ENCODE assay signal across 9 cellular contexts in the genomic region with DNA sequence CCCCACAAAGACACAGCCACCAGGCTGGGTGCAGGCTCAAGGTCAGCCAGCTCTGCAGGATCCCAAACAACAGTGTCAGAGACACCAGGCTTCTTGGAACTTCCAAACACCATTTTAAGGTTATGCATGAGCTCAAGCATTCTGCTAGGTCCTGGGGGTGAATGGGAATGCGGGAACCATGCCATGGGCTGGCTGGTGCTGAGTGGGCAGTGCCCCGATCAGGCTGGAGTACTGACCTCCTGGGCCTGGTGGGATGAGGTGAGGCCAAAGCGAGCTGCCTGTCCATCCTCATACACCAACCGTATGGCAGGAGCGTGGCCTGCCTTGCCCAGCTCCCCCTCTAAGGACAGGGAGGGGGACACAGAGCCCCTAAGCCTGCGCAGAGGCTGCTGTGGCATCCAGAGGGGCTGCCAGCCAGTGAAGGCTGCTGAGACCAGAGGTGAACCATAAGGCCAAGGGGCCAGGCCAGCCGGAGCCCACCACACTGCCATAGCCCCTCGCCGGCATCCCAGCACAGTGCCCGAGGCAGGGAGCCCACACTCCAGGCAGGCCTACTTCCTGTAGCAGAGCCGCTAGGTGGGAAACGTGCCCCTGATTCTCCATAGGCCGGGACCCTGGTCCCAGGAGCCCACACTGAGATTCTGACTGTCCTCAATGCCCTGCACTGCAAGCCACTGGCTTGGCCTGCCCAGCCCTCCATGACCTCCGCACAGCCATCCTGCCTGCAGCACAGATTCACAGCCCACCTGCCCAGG.
DNase-seq lines count a peak whose midpoint lies in the region; ATAC-seq and TF ChIP-seq lines count a peak whose summit lies in the region.
"Had no signal": no experiment of that assay in that cellular context is flagged by ENCODE, and none has a peak within 500 bp of the region (broad histone marks: within the 10 kb centered on the region; RNA-seq: fewer than 3 reads in every experiment).

No MANE protein-coding gene starts in this region.

- no peak overlapping the region for H3K9ac ChIP-seq in fibroblast of lung (ENCODE audit: insufficient read depth, low read length)

- peak overlapping the region; percentile 9 for H3K4me2 ChIP-seq in fibroblast of lung (ENCODE audit: extremely low read depth, insufficient read depth, low read length)

- no peaks in the 10 kb centered on the region for H3K36me3 ChIP-seq in SJSA1
- H3K36me3 ChIP-seq in fibroblast of lung (ENCODE audit: control insufficient read depth, insufficient read depth, low read length), result no peaks in the 10 kb centered on the region

- TF ChIP-seq CTCF in C4-2B (conservative IDR thresholded peaks at IDR 0.05), result no peak
- no peak for TF ChIP-seq CTCF in fibroblast of lung (conservative IDR thresholded peaks at IDR 0.05 in 1 of 2, IDR thresholded peaks at IDR 0.05 in 1 of 2; ENCODE audit: low read depth in 1 of 2, low read length in 2 of 2)
- TF ChIP-seq CTCF in omental fat pad (IDR thresholded peaks at IDR 0.05), result no peak

- no peak overlapping the region for H2AFZ ChIP-seq in fibroblast of lung (ENCODE audit: low read length)

- H3K4me3 ChIP-seq in SJSA1, result no peak overlapping the region
- no peak overlapping the region for H3K4me3 ChIP-seq in fibroblast of lung (replicated peaks in 1 of 4; ENCODE audit: control extremely low read depth in 1 of 4, insufficient read depth in 1 of 4, low read depth in 3 of 4, low read length in 4 of 4)

- peaks cover 49% of the 10 kb centered on the region for H3K4me1 ChIP-seq in SJSA1 (replicated peaks)
- H3K4me1 ChIP-seq in fibroblast of lung (ENCODE audit: control insufficient read depth, extremely low read depth, insufficient read depth, low read length), result peaks cover 29% of the 10 kb centered on the region

- DNase-seq in SJSA1 (ENCODE audit: low read depth in 1 of 2, low spot score in 2 of 2), result peak in 1 of 2 experiments; percentile 38
- no peak for DNase-seq in fibroblast of lung (ENCODE audit: low read depth in 2 of 2)
- no peak for DNase-seq in omental fat pad (ENCODE audit: low spot score)
- DNase-seq in COLO668 (lab: John Stamatoyannopoulos, UW; ENCODE audit: unreplicated experiment), result no peak
- no peak for DNase-seq in central memory CD4-positive, alpha-beta T cell
- DNase-seq in NCI-H2227 treated with DMSO at 0.1 percent for 48 hours (lab: John Stamatoyannopoulos, UW), result no peak
- DNase-seq: DMS53 had no signal

- H3K27ac ChIP-seq in C4-2B (peak overlapping the region; percentile 72), SJSA1 (peak overlapping the region; percentile 26; the same call in 1 of the 2 replicates), fibroblast of lung (ENCODE audit: insufficient read depth, low read length) (peak overlapping the region; percentile 77)

- H3K9me3 ChIP-seq in SJSA1 (replicated peaks) (no peaks in the 10 kb centered on the region), fibroblast of lung (ENCODE audit: control insufficient read depth, insufficient read depth, low read depth, low read length) (no peaks in the 10 kb centered on the region)

- peak; percentile 2 for ATAC-seq in omental fat pad (ENCODE audit: low FRiP score)
- ATAC-seq in HG03025 (IDR thresholded peaks at IDR 0.05; ENCODE audit: low FRiP score, unreplicated experiment), result no peak

- H3K27me3 ChIP-seq in SJSA1 (replicated peaks), result no peaks in the 10 kb centered on the region
- H3K27me3 ChIP-seq in fibroblast of lung (ENCODE audit: control insufficient read depth, insufficient read depth, low read length), result no peaks in the 10 kb centered on the region

- no peaks in the 10 kb centered on the region for H4K20me1 ChIP-seq in fibroblast of lung (ENCODE audit: control insufficient read depth, extremely low read depth, insufficient read depth, low read length)

- H3K79me2 ChIP-seq in fibroblast of lung (ENCODE audit: control insufficient read depth, insufficient read depth, low read length), result peaks cover 11% of the 10 kb centered on the region

Comparison
In these comparisons a context has a peak if more than half of its experiments do, and no peak if none do; other contexts are left out.
1. H3K27ac ChIP-seq: peak in every context shown above with its lines; median percentile 77 in fibroblast of lung; 72 in C4-2B; 26 in SJSA1.